In the genomic region with DNA sequence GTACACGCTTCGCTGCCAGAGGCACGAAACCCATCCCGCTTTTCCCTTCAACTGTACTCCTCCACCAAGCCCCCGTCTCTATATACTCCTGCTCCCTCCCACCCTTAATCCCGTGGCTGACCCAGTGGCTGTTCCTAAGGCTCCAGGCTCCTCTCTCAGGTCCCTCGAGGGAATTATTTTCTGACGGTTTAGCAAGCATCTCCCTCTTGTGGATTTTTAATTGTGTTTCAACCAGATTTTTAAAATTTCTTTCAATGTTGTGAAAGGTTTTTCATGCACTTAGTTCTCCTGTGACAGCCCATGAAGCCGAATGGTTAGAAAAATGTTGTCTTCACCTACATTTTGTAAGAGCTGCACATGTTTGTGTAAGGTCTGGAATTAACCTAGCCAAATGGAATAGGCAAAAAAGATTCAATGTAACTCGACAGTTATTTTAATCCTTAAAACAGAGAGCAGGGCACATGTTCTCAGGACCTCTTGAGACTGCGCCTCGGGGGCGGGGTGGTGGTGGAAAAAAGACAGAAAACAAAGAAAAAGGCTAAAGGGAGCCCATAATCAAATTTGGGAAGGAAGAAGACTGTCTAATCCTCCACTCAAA, we compare ENCODE assay signal across 8 cellular contexts. TPM values are rescaled to one million over a fixed set of nuclear protein-coding genes. Genes with fewer than 3 reads are reported as not detected.
DNase-seq lines count a peak whose midpoint lies in the region; ATAC-seq and TF ChIP-seq lines count a peak whose summit lies in the region.

No MANE protein-coding gene starts in this region.

- H3K27me3 ChIP-seq in DND-41 (ENCODE audit: insufficient read depth, low read length, poor library complexity) (no peaks in the 10 kb centered on the region), OCI-LY1 (ENCODE audit: insufficient read depth, low read length) (no peaks in the 10 kb centered on the region)

- H3K4me3 ChIP-seq in DND-41 (ENCODE audit: low read depth in 1 of 2, low read length in 2 of 2) = peak overlapping the region; percentile 78 to 100; a peak in 3 of 4 replicates
- H3K4me3 ChIP-seq in OCI-LY1 (ENCODE audit: low read depth, low read length, poor library complexity, severe bottlenecking) = peak overlapping the region; percentile 93

- H3K4me2 ChIP-seq in DND-41 (ENCODE audit: insufficient read depth, low read length) (peak overlapping the region; percentile 77), OCI-LY1 (ENCODE audit: low read length) (peak overlapping the region; percentile 94)

- no peaks in the 10 kb centered on the region for H3K9me3 Mint-ChIP-seq in mesothelial cell of epicardium

- H3F3A ChIP-seq in OCI-LY1 (ENCODE audit: insufficient read depth, low read length) = 0 out of 2 replicates have a peak, but pooled peaks cover 5% of the 10 kb centered on the region

- H2AFZ ChIP-seq in DND-41 (ENCODE audit: low read depth, low read length) = peak overlapping the region; percentile 66
- no peak overlapping the region for H2AFZ ChIP-seq in OCI-LY1 (ENCODE audit: low read length)

- H3K27me3 Mint-ChIP-seq in mesothelial cell of epicardium (ENCODE audit: low read depth) = no peaks in the 10 kb centered on the region

- H4K20me1 ChIP-seq in DND-41 (ENCODE audit: insufficient read depth, low read length) (no peaks in the 10 kb centered on the region), OCI-LY1 (ENCODE audit: insufficient read depth, low read length) (no peaks in the 10 kb centered on the region)

- H3K9ac ChIP-seq in DND-41 (ENCODE audit: low read depth, low read length) = peak overlapping the region; percentile 13
- peak overlapping the region; percentile 45 for H3K9ac ChIP-seq in OCI-LY1 (ENCODE audit: low read length)

- ATAC-seq in DND-41 (ENCODE audit: insufficient read depth, low read depth) = no peak; the same call in 2 of the 3 replicates
- ATAC-seq in HG02981 (IDR thresholded peaks at IDR 0.05; ENCODE audit: unreplicated experiment) = peak; percentile 16
- ATAC-seq in HG03045 (IDR thresholded peaks at IDR 0.05; ENCODE audit: unreplicated experiment) = no peak

- H3K79me2 ChIP-seq in DND-41 (ENCODE audit: insufficient read depth, low read length) (peaks cover 40% of the 10 kb centered on the region), OCI-LY1 (ENCODE audit: insufficient read depth, low read length) (peaks cover 20% of the 10 kb centered on the region)

- TF ChIP-seq CTCF in DND-41 (IDR thresholded peaks at IDR 0.05; ENCODE audit: borderline replicate concordance, extremely low read depth, low read length, poor library complexity, severe bottlenecking) (peak; percentile 43), OCI-LY1 (IDR thresholded peaks at IDR 0.05; ENCODE audit: low read length) (peak; percentile 40; the same call in 1 of the 2 replicates), mesothelial cell of epicardium (IDR thresholded peaks at IDR 0.05; ENCODE audit: unreplicated experiment) (no peak)

- H3K4me1 ChIP-seq in DND-41 (ENCODE audit: insufficient read depth, low read length) (peaks cover 23% of the 10 kb centered on the region), OCI-LY1 (ENCODE audit: insufficient read depth, low read length, severe bottlenecking) (peaks cover 20% of the 10 kb centered on the region)

- H3K36me3 Mint-ChIP-seq in mesothelial cell of epicardium = no peaks in the 10 kb centered on the region

- no peak for DNase-seq in DND-41
- DNase-seq in dermis microvascular lymphatic vessel endothelial cell (ENCODE audit: low read depth in 2 of 2) = peak; percentile 63 to 90
- no peak for DNase-seq in mesothelial cell of epicardium (ENCODE audit: low spot score in 2 of 2, unreplicated experiment in 2 of 2)
- no peak for DNase-seq in occipital lobe (lab: John Stamatoyannopoulos, UW)
- DNase-seq in G401 (ENCODE audit: low spot score) = no peak

- H3K36me3 ChIP-seq in DND-41 (ENCODE audit: insufficient read depth, low read length) = peaks cover 15% of the 10 kb centered on the region
- peaks cover 8% of the 10 kb centered on the region; the same call in 1 of the 2 replicates for H3K36me3 ChIP-seq in OCI-LY1 (ENCODE audit: insufficient read depth, low read length)

- in situ Hi-C loops in G401 (cut with HindIII; ENCODE audit: low sequenced_read_pairs) = no loop called here

- H3K27ac Mint-ChIP-seq in mesothelial cell of epicardium = peak overlapping the region; percentile 100

- H3K4me3 Mint-ChIP-seq in mesothelial cell of epicardium = peak overlapping the region; percentile 99

- H3K4me1 Mint-ChIP-seq in mesothelial cell of epicardium = peaks cover 14% of the 10 kb centered on the region

- peak overlapping the region; percentile 61; the same call in 1 of the 2 replicates for H3K27ac ChIP-seq in DND-41 (ENCODE audit: low read length)
- peak overlapping the region; percentile 56 for H3K27ac ChIP-seq in OCI-LY1 (ENCODE audit: low read depth, low read length, poor library complexity, severe bottlenecking)

- H3K9me3 ChIP-seq in DND-41 (ENCODE audit: insufficient read depth, low read length, severe bottlenecking) (no peaks in the 10 kb centered on the region), OCI-LY1 (ENCODE audit: low read length) (no peaks in the 10 kb centered on the region)

- no peaks in the 10 kb centered on the region for H3K9me2 ChIP-seq in OCI-LY1 (ENCODE audit: low read depth, low read length)

RNA-seq across cellular contexts. Expression of gene CSNK1G1, which starts 0.6 kb away (rescaled TPM):
- total RNA-seq in dermis microvascular lymphatic vessel endothelial cell = 17.1 and 19.7 TPM in 2 replicates
- total RNA-seq in mesothelial cell of epicardium = 22.9 to 27.1 TPM (median 25.5 TPM) in 3 replicates
- 68.3 TPM for total RNA-seq in occipital lobe
- total RNA-seq in G401 (2014; rRNA removed; shearing (Covaris generic)) = 11.6 and 15.7 TPM in 2 replicates

RNA-seq across cellular contexts. Expression of gene PCLAF, which starts 24.7 kb away (rescaled TPM):
- total RNA-seq in dermis microvascular lymphatic vessel endothelial cell = 15.7 and 37.5 TPM in 2 replicates
- 13.8 to 16.6 TPM (median 14.2 TPM) in 3 replicates for total RNA-seq in mesothelial cell of epicardium
- total RNA-seq in occipital lobe = 5.0 TPM
- total RNA-seq in G401 (2014; rRNA removed; shearing (Covaris generic)) = 50.8 and 138 TPM in 2 replicates

RNA-seq across cellular contexts. Expression of gene TRIP4, which starts 31.1 kb away (rescaled TPM):
- 8.6 and 10.9 TPM in 2 replicates for total RNA-seq in dermis microvascular lymphatic vessel endothelial cell
- total RNA-seq in mesothelial cell of epicardium = 22.0 to 22.7 TPM (median 22.6 TPM) in 3 replicates
- 14.0 TPM for total RNA-seq in occipital lobe
- 23.6 and 25.7 TPM in 2 replicates for total RNA-seq in G401 (2014; rRNA removed; shearing (Covaris generic))

Comparison
In these comparisons a context has a peak if more than half of its experiments do, and no peak if none do; other contexts are left out.
1. DNase-seq: peak in dermis microvascular lymphatic vessel endothelial cell (2 of 2); none in DND-41 (single experiment), mesothelial cell of epicardium (0 of 2), occipital lobe (single experiment) and G401 (single experiment).